Comparison of ENCODE assay signal across 9 cellular contexts in genomic region chr6:138572200-138572875, GRCh38.
DNase-seq lines count a peak whose midpoint lies in the region; ATAC-seq and TF ChIP-seq lines count a peak whose summit lies in the region.
"Had no signal": no experiment of that assay in that cellular context is flagged by ENCODE, and none has a peak within 500 bp of the region (broad histone marks: within the 10 kb centered on the region; RNA-seq: fewer than 3 reads in every experiment).

No MANE protein-coding gene starts in this region.

- no peaks in the 10 kb centered on the region for H3K36me3 Mint-ChIP-seq in HFFc6 (ENCODE audit: low read depth)

- H4K8ac ChIP-seq in neuronal stem cell (ENCODE audit: low read depth, low read length): no peak overlapping the region

- no peak overlapping the region for H3K18ac ChIP-seq in neuronal stem cell (ENCODE audit: low read length)

- H3K4me2 ChIP-seq in neuronal stem cell (ENCODE audit: insufficient read depth, low read length, poor library complexity, severe bottlenecking): peak overlapping the region; percentile 55

- DNase-seq in HFFc6: peak; percentile 70
- peak; percentile 51 to 65 for DNase-seq in SJCRH30
- DNase-seq in foreskin keratinocyte: peak in 1 of 2 donors; percentile 58
- peak; percentile 76 for DNase-seq in neuronal stem cell (ENCODE audit: low spot score)

- H3K79me1 ChIP-seq in neuronal stem cell (ENCODE audit: low read depth, low read length): peaks cover 2% of the 10 kb centered on the region

- H3K36me3 ChIP-seq in ACC112 (ENCODE audit: insufficient read depth, low read length): no peaks in the 10 kb centered on the region
- H3K36me3 ChIP-seq in SJCRH30: no peaks in the 10 kb centered on the region
- no peaks in the 10 kb centered on the region for H3K36me3 ChIP-seq in neuronal stem cell (replicated peaks in 1 of 2; ENCODE audit: control insufficient read depth in 2 of 2, insufficient read depth in 2 of 2, low read length in 2 of 2)

- H3K27me3 Mint-ChIP-seq in HFFc6 (ENCODE audit: insufficient read depth): peaks cover 4% of the 10 kb centered on the region

- no CpG with 5 or more reads among the region's 18 CpGs for WGBS in neuronal stem cell (ENCODE audit: extremely low coverage in 2 of 2, insufficient read length in 2 of 2, insufficient replicate concordance in 1 of 2), 2 donors

- TF ChIP-seq CTCF in HFFc6 (IDR thresholded peaks at IDR 0.05) (no peak), foreskin keratinocyte (conservative IDR thresholded peaks at IDR 0.05) (no peak)

- no peak overlapping the region for H2BK12ac ChIP-seq in neuronal stem cell (ENCODE audit: low read length)

- H2AFZ ChIP-seq in ACC112 (ENCODE audit: low read length, unreplicated experiment) (peak overlapping the region; percentile 81), neuronal stem cell (ENCODE audit: low read length) (peak overlapping the region; percentile 54)

- H2AK5ac ChIP-seq in neuronal stem cell (ENCODE audit: low read depth, low read length): no peak overlapping the region

- no peak overlapping the region for H4K91ac ChIP-seq in neuronal stem cell (ENCODE audit: low read depth, low read length, poor library complexity)

- no peak overlapping the region for H3K4ac ChIP-seq in neuronal stem cell (ENCODE audit: low read length)

- peaks cover 1% of the 10 kb centered on the region; the same call in 1 of the 2 replicates for H3K4me1 Mint-ChIP-seq in HFFc6 (ENCODE audit: low read depth)

- H3K4me3 Mint-ChIP-seq in HFFc6: no peak overlapping the region

- no peaks in the 10 kb centered on the region for H3K9me3 Mint-ChIP-seq in HFFc6

- no peak overlapping the region for H3K9ac ChIP-seq in neuronal stem cell (ENCODE audit: low read depth, low read length, poor library complexity)

- H3K9me3 ChIP-seq in SJCRH30 (replicated peaks) (no peaks in the 10 kb centered on the region), neuronal stem cell (replicated peaks in 1 of 2; ENCODE audit: control insufficient read depth in 2 of 2, insufficient read depth in 1 of 2, low read depth in 1 of 2, low read length in 2 of 2) (no peaks in the 10 kb centered on the region)

- H2BK5ac ChIP-seq in neuronal stem cell (ENCODE audit: low read length): no peak overlapping the region

- H3K79me2 ChIP-seq in ACC112 (ENCODE audit: control insufficient read depth, insufficient read depth, low read length, unreplicated experiment): peaks cover 13% of the 10 kb centered on the region

- peak overlapping the region; percentile 71 for H3K4me3 ChIP-seq in ACC112 (ENCODE audit: low read depth, low read length)
- H3K4me3 ChIP-seq in SJCRH30: peak overlapping the region; percentile 45
- H3K4me3 ChIP-seq in neuronal stem cell (ENCODE audit: low read length in 2 of 2): peak overlapping the region; percentile 66 to 85
- H3K4me3 ChIP-seq: GM12878 had no signal

- H3K27me3 ChIP-seq in ACC112 (ENCODE audit: insufficient read depth, low read length) (no peaks in the 10 kb centered on the region), SJCRH30 (no peaks in the 10 kb centered on the region), foreskin keratinocyte (no peaks in the 10 kb centered on the region), neuronal stem cell (ENCODE audit: control insufficient read depth in 3 of 3, insufficient read depth in 3 of 3, low read depth in 1 of 3, low read length in 3 of 3) (no peaks in the 10 kb centered on the region)

- H3K4me1 ChIP-seq in ACC112 (ENCODE audit: control insufficient read depth, insufficient read depth, low read length, unreplicated experiment) (peaks cover 10% of the 10 kb centered on the region), SJCRH30 (no peaks in the 10 kb centered on the region), foreskin keratinocyte (no peaks in the 10 kb centered on the region), neuronal stem cell (ENCODE audit: control insufficient read depth in 2 of 2, insufficient read depth in 1 of 2, low read depth in 1 of 2, low read length in 2 of 2) (peaks cover 16 to 29% of the 10 kb centered on the region in 2 donors)

- H3K23ac ChIP-seq in neuronal stem cell (ENCODE audit: low read depth, low read length, poor library complexity): no peak overlapping the region

- ATAC-seq in foreskin keratinocyte (peak; percentile 90), HG02970 (IDR thresholded peaks at IDR 0.05; ENCODE audit: low FRiP score, unreplicated experiment) (no peak), GM21423 (IDR thresholded peaks at IDR 0.05; ENCODE audit: unreplicated experiment) (no peak), HG02623 (IDR thresholded peaks at IDR 0.05; ENCODE audit: unreplicated experiment) (no peak)
- ATAC-seq: GM12878 had no signal

- no peak overlapping the region for H2BK15ac ChIP-seq in neuronal stem cell (ENCODE audit: low read length)

- H3K14ac ChIP-seq in neuronal stem cell (ENCODE audit: low read length): no peak overlapping the region

- no peak overlapping the region; the same call in none of the 2 replicates for H3K27ac Mint-ChIP-seq in HFFc6

- H2BK120ac ChIP-seq in neuronal stem cell (ENCODE audit: low read depth, low read length): no peak overlapping the region

- H3K27ac ChIP-seq in ACC112 (ENCODE audit: low read depth, low read length) (no peak overlapping the region), SJCRH30 (no peak overlapping the region), foreskin keratinocyte (no peak overlapping the region), neuronal stem cell (replicated peaks; ENCODE audit: low read length) (peak overlapping the region; percentile 72)
